8 cellular contexts compared by ENCODE assay signal in genomic region chr3:152268501-152269422, GRCh38.
DNase-seq lines count a peak whose midpoint lies in the region; ATAC-seq and TF ChIP-seq lines count a peak whose summit lies in the region.

Gene MBNL1, plus strand, starts transcription at chr3:152268929. Its CDS starts 31,265 bp downstream, at chr3:152300194.

- DNase-seq in AG20443 (ENCODE audit: low spot score): peak; percentile 60
- DNase-seq in NCI-H524 (lab: John Stamatoyannopoulos, UW): peak; percentile 77
- DNase-seq in activated CD4-positive, alpha-beta T cell treated with anti-CD3 and anti-CD28 coated beads for 48 hours: peak; percentile 89
- DNase-seq in choroid plexus epithelial cell (ENCODE audit: low read depth): peak; percentile 79
- peak; percentile 87 for DNase-seq in kidney tubule cell (ENCODE audit: low spot score)
- peak; percentile 57 to 83 (median 69) for DNase-seq in stimulated activated CD4-positive, alpha-beta T cell treated with anti-CD3 and anti-CD28 coated beads, Interleukin-1b, Interleukin-23, amount 100 ng/mL, for 24 hours (ENCODE audit: low read depth in 4 of 4, low spot score in 1 of 4)

- peak within 1 kb of the TSS; percentile 90 for H3K4me3 ChIP-seq in choroid plexus epithelial cell (ENCODE audit: low read depth, low read length)

- no peak for TF ChIP-seq CTCF in choroid plexus epithelial cell (conservative IDR thresholded peaks at IDR 0.05; ENCODE audit: low read depth, low read length)

- peak; percentile 74 for ATAC-seq in HG03432 (IDR thresholded peaks at IDR 0.05; ENCODE audit: unreplicated experiment)

- TF ChIP-seq POLR2A in GM19193 (IDR thresholded peaks at IDR 0.05; ENCODE audit: extremely low read depth, insufficient read depth, insufficient read length): peak; percentile 94

Comparison
In these comparisons a context has a peak if more than half of its experiments do, and no peak if none do; other contexts are left out.
1. Peak in every context shown above with its lines: DNase-seq, ATAC-seq and H3K4me3 ChIP-seq.